1 cellular context compared by ENCODE assay signal in genomic region chr12:124770725-124771124, GRCh38.
TF ChIP-seq lines count a peak whose summit lies in the region.

No MANE protein-coding gene starts in this region.

TF ChIP-seq in IMR-90, 13 proteins besides CTCF, POLR2A, EP300 and RAD21 (continued from another document):
- TF ChIP-seq ELK1 (IDR thresholded peaks at IDR 0.05; ENCODE audit: borderline replicate concordance, low read depth, low read length) (no peak), BHLHE40 (IDR thresholded peaks at IDR 0.05; ENCODE audit: low read depth, low read length) (no peak), NFE2L2 (IDR thresholded peaks at IDR 0.05; ENCODE audit: low read depth, low read length) (no peak), MAZ (IDR thresholded peaks at IDR 0.05; ENCODE audit: borderline replicate concordance, low read depth, low read length) (no peak), CHD1 (IDR thresholded peaks at IDR 0.05; ENCODE audit: low read depth, low read length) (no peak), CEBPB (IDR thresholded peaks at IDR 0.05; ENCODE audit: low read depth, low read length) (no peak), FOS (IDR thresholded peaks at IDR 0.05; ENCODE audit: low read depth, low read length) (no peak), RFX5 (IDR thresholded peaks at IDR 0.05; ENCODE audit: low read depth, low read length) (no peak), RCOR1 (IDR thresholded peaks at IDR 0.05; ENCODE audit: insufficient replicate concordance, low read length) (no peak), MAFK (IDR thresholded peaks at IDR 0.05; ENCODE audit: low read depth, low read length) (no peak), MXI1 (IDR thresholded peaks at IDR 0.05; ENCODE audit: borderline replicate concordance, low read depth, low read length) (no peak), USF2 (IDR thresholded peaks at IDR 0.05; ENCODE audit: low read depth, low read length) (no peak)
